ENCODE assay signal across 24 cellular contexts in genomic region chr3:125075738-125076137, GRCh38. TPM values are rescaled to one million over a fixed set of nuclear protein-coding genes. Genes with fewer than 3 reads are reported as not detected.
DNase-seq lines count a peak whose midpoint lies in the region; ATAC-seq, FAIRE-seq and TF ChIP-seq lines count a peak whose summit lies in the region.
"Had no signal": no experiment of that assay in that cellular context is flagged by ENCODE, and none has a peak within 500 bp of the region (broad histone marks: within the 10 kb centered on the region; RNA-seq: fewer than 3 reads in every experiment).

No MANE protein-coding gene starts in this region.

- 0 out of 2 replicates have a peak, but pooled peaks cover 2% of the 10 kb centered on the region for H3K36me3 ChIP-seq in WERI-Rb-1

- no peak overlapping the region for H3K4me3 Mint-ChIP-seq in activated CD4-positive, alpha-beta T cell treated with anti-CD3 and anti-CD28 coated beads, Interleukin-2, amount 10 ng/mL, durations not matched to agents 24 days and 14 days
- H3K4me3 Mint-ChIP-seq: activated B cell treated with CpG ODN at 0.5 μM for 24 hours; activated CD8-positive, alpha-beta memory T cell treated with anti-CD3 and anti-CD28 coated beads, Interleukin-2, amount 10 ng/mL, durations not matched to agents 7 days and 5 days; stimulated activated naive CD8-positive, alpha-beta T cell treated with anti-CD3 and anti-CD28 coated beads, Interleukin-15, amount 100 ng/mL, for 72 hours; T-helper 1 cell treated with Interleukin-12 subunit alpha and Interleukin-12 subunit beta and Interleukin-4 antibody, amounts not matched to agents 30 μg/mL and 1 μg/mL, for 36 hours had no signal

- H3K27ac Mint-ChIP-seq in activated CD4-positive, alpha-beta T cell treated with anti-CD3 and anti-CD28 coated beads, Interleukin-2, amount 10 ng/mL, durations not matched to agents 24 days and 14 days: no peak overlapping the region
- H3K27ac Mint-ChIP-seq: activated B cell treated with CpG ODN at 0.5 μM for 24 hours; activated CD8-positive, alpha-beta memory T cell treated with anti-CD3 and anti-CD28 coated beads, Interleukin-2, amount 10 ng/mL, durations not matched to agents 7 days and 5 days; stimulated activated naive CD8-positive, alpha-beta T cell treated with anti-CD3 and anti-CD28 coated beads, Interleukin-15, amount 100 ng/mL, for 72 hours; T-helper 1 cell treated with Interleukin-12 subunit alpha and Interleukin-12 subunit beta and Interleukin-4 antibody, amounts not matched to agents 30 μg/mL and 1 μg/mL, for 36 hours had no signal

- no peak for TF ChIP-seq POLR2A in A549 (IDR thresholded peaks at IDR 0.05; ENCODE audit: low read length)

- no peaks in the 10 kb centered on the region for H3K9me3 Mint-ChIP-seq in activated CD4-positive, alpha-beta T cell treated with anti-CD3 and anti-CD28 coated beads, Interleukin-2, amount 10 ng/mL, durations not matched to agents 24 days and 14 days
- H3K9me3 Mint-ChIP-seq: activated B cell treated with CpG ODN at 0.5 μM for 24 hours; stimulated activated naive CD8-positive, alpha-beta T cell treated with anti-CD3 and anti-CD28 coated beads, Interleukin-15, amount 100 ng/mL, for 72 hours; T-helper 1 cell treated with Interleukin-12 subunit alpha and Interleukin-12 subunit beta and Interleukin-4 antibody, amounts not matched to agents 30 μg/mL and 1 μg/mL, for 36 hours had no signal

- CTCF ChIA-PET in A549 (lab: Yijun Ruan, JAX): interaction anchor here (1.1 kb wide), 1 partner anchor 10 kb away, joined by 6 read pairs; no protein-coding TSS in a partner anchor

- DNase-seq in A549 (ENCODE audit: low read depth in 1 of 2, low spot score in 1 of 2) (no peak), WERI-Rb-1 (peak; percentile 45), islet precursor cell (peak; percentile 77), hippocampal formation (lab: John Stamatoyannopoulos, UW) (no peak)
- no peak for DNase-seq in activated CD4-positive, alpha-beta T cell treated with anti-CD3 and anti-CD28 coated beads for 1 hour
- no peak for DNase-seq in stimulated activated naive CD8-positive, alpha-beta T cell treated with anti-CD3 and anti-CD28 coated beads, Interleukin-15, Interleukin-2, amounts not matched to agents 100 U/mL and 50 U/mL, for 24 hours
- DNase-seq in activated CD4-positive, alpha-beta T cell treated with anti-CD3 and anti-CD28 coated beads, Interleukin-2, amount 10 ng/mL, durations not matched to agents 24 days and 14 days: no peak
- DNase-seq: activated B cell treated with CpG ODN at 0.5 μM for 24 hours; activated CD8-positive, alpha-beta memory T cell treated with anti-CD3 and anti-CD28 coated beads, Interleukin-2, amount 10 ng/mL, durations not matched to agents 7 days and 5 days; amniotic stem cell; cerebellar nuclear complex; COR-L47; Kasumi-1; left cardiac atrium; NCI-H1436; NCI-H226; right cardiac atrium; stimulated activated naive CD8-positive, alpha-beta T cell treated with anti-CD3 and anti-CD28 coated beads, Interleukin-15, amount 100 ng/mL, for 72 hours had no signal

- no peak overlapping the region for H3K4me3 ChIP-seq in A549
- no peak overlapping the region for H3K4me3 ChIP-seq in GM12875 (ENCODE audit: low read depth, low read length)
- H3K4me3 ChIP-seq in WERI-Rb-1 (ENCODE audit: low read depth, low read length): no peak overlapping the region
- H3K4me3 ChIP-seq: hepatocyte had no signal

- H3K4me2 ChIP-seq in A549: no peak overlapping the region
- H3K4me2 ChIP-seq: hepatocyte had no signal

- H3K4me1 Mint-ChIP-seq in activated CD4-positive, alpha-beta T cell treated with anti-CD3 and anti-CD28 coated beads, Interleukin-2, amount 10 ng/mL, durations not matched to agents 24 days and 14 days: peaks cover 12% of the 10 kb centered on the region

- H3K27ac ChIP-seq in A549 (no peak overlapping the region; a peak in 1 of 6 replicates), WERI-Rb-1 (peak overlapping the region; percentile 49)
- H3K27ac ChIP-seq: hepatocyte had no signal

- 65% methylated on average over 3 of the region's 3 CpGs for WGBS in A549 (ENCODE audit: missing lambda C conversion rate)

- POLR2A ChIA-PET in A549 (lab: Yijun Ruan, JAX): no interaction called here

- TF ChIP-seq EP300 in A549 (IDR thresholded peaks at IDR 0.05): no peak

- peaks cover 22% of the 10 kb centered on the region for H3K27me3 Mint-ChIP-seq in activated CD4-positive, alpha-beta T cell treated with anti-CD3 and anti-CD28 coated beads, Interleukin-2, amount 10 ng/mL, durations not matched to agents 24 days and 14 days
- H3K27me3 Mint-ChIP-seq: activated B cell treated with CpG ODN at 0.5 μM for 24 hours; activated CD8-positive, alpha-beta memory T cell treated with anti-CD3 and anti-CD28 coated beads, Interleukin-2, amount 10 ng/mL, durations not matched to agents 7 days and 5 days had no signal

- no peak for FAIRE-seq in A549 (lab: Jason Lieb, UNC)
- FAIRE-seq: G401.6, urothelium cell line had no signal

- peak; percentile 70 to 89; a peak in 3 of 6 replicates for ATAC-seq in A549
- no peak for ATAC-seq in stimulated activated naive CD8-positive, alpha-beta T cell treated with anti-CD3 and anti-CD28 coated beads, Interleukin-15, Interleukin-2, amounts not matched to agents 100 U/mL and 50 U/mL, for 24 hours
- ATAC-seq: activated CD8-positive, alpha-beta memory T cell treated with anti-CD3 and anti-CD28 coated beads, Interleukin-2, amount 10 ng/mL, durations not matched to agents 7 days and 5 days; HCT116; left cardiac atrium; right cardiac atrium; stimulated activated naive CD8-positive, alpha-beta T cell treated with anti-CD3 and anti-CD28 coated beads, Interleukin-15, amount 100 ng/mL, for 72 hours had no signal

- H3K9me3 ChIP-seq in A549 (no peaks in the 10 kb centered on the region), WERI-Rb-1 (ENCODE audit: severe bottlenecking) (peaks cover 4% of the 10 kb centered on the region)

- intact Hi-C loops in activated CD4-positive, alpha-beta T cell treated with anti-CD3 and anti-CD28 coated beads, Interleukin-2, amount 10 ng/mL, durations not matched to agents 24 days and 14 days (cut with micrococcal nuclease): no loop called here

- H3K27me3 ChIP-seq in WERI-Rb-1 (ENCODE audit: insufficient read depth, low read depth, severe bottlenecking): no peaks in the 10 kb centered on the region
- H3K27me3 ChIP-seq: hepatocyte had no signal

- TF ChIP-seq CTCF in A549 (IDR thresholded peaks at IDR 0.05): no peak
- peak; percentile 25; the same call in 1 of the 2 replicates for TF ChIP-seq CTCF in GM12875 (IDR thresholded peaks at IDR 0.05; ENCODE audit: borderline replicate concordance, insufficient read depth, low read depth, low read length)
- peak; percentile 46 for TF ChIP-seq CTCF in WERI-Rb-1 (IDR thresholded peaks at IDR 0.05; ENCODE audit: low read depth, low read length)

- TF ChIP-seq RAD21 in A549 (conservative IDR thresholded peaks at IDR 0.05 in 1 of 2, IDR thresholded peaks at IDR 0.05 in 1 of 2): no peak

- no peaks in the 10 kb centered on the region for H3K36me3 Mint-ChIP-seq in activated CD4-positive, alpha-beta T cell treated with anti-CD3 and anti-CD28 coated beads, Interleukin-2, amount 10 ng/mL, durations not matched to agents 24 days and 14 days (ENCODE audit: low read depth)
- H3K36me3 Mint-ChIP-seq: activated CD8-positive, alpha-beta memory T cell treated with anti-CD3 and anti-CD28 coated beads, Interleukin-2, amount 10 ng/mL, durations not matched to agents 7 days and 5 days had no signal

- peaks cover 12% of the 10 kb centered on the region for H3K4me1 ChIP-seq in A549

TF ChIP-seq in A549, 52 proteins besides CTCF, POLR2A, EP300 and RAD21 (continues in another document):
- TF ChIP-seq POLR2AphosphoS2 (conservative IDR thresholded peaks at IDR 0.05; ENCODE audit: low read length) (no peak), HOXA7 (CRISPR knock-in tag; IDR thresholded peaks at IDR 0.05) (no peak), ZNF302 (CRISPR knock-in tag; IDR thresholded peaks at IDR 0.05) (no peak), MAZ (IDR thresholded peaks at IDR 0.05; ENCODE audit: borderline replicate concordance, low read depth, low read length) (no peak), TFCP2L1 (CRISPR knock-in tag; IDR thresholded peaks at IDR 0.05) (no peak), NR3C1 (IDR thresholded peaks at IDR 0.05) (no peak), NFE2L2 (conservative IDR thresholded peaks at IDR 0.05; ENCODE audit: low read length) (no peak), ELK1 (IDR thresholded peaks at IDR 0.05; ENCODE audit: low read depth, low read length) (no peak), BCL3 (IDR thresholded peaks at IDR 0.05) (no peak), CBX8 (IDR thresholded peaks at IDR 0.05) (no peak)

RNA-seq across cellular contexts. Expression of gene HEG1, which starts 19.9 kb away (rescaled TPM):
- 5.4 and 7.9 TPM in 2 replicates for polyA plus RNA-seq in A549 (2011; rRNA removed)
- polyA plus RNA-seq in A549 (2012; cell fraction: cytosol; rRNA removed): 2.7 and 3.8 TPM in 2 replicates
- 4.4 and 5.4 TPM in 2 replicates for polyA plus RNA-seq in A549 (2012; cell fraction: nucleus; rRNA removed)
- 5.6 to 6.6 TPM (median 5.9 TPM) in 3 replicates for polyA plus RNA-seq in A549 (2017; fragmentation: RNase III; extraction: RNeasy Plus Mini Kit Qiagen cat#74134 plus additional on column Dnase treatment)
- polyA minus RNA-seq in A549 (2011; rRNA and poly(A)+ RNA removed): 8.3 and 13.1 TPM in 2 replicates
- total RNA-seq in activated CD4-positive, alpha-beta T cell treated with anti-CD3 and anti-CD28 coated beads, Interleukin-2, amount 10 ng/mL, durations not matched to agents 24 days and 14 days: 35.3 and 40.8 TPM in 2 replicates

Comparison
In these comparisons a context has a peak if more than half of its experiments do, and no peak if none do; other contexts are left out.
1. DNase-seq: peak in WERI-Rb-1 (single experiment) and islet precursor cell (single experiment); none in A549 (0 of 2), hippocampal formation (0 of 2), activated CD4-positive, alpha-beta T cell treated with anti-CD3 and anti-CD28 coated beads for 1 hour (single experiment), stimulated activated naive CD8-positive, alpha-beta T cell treated with anti-CD3 and anti-CD28 coated beads, Interleukin-15, Interleukin-2, amounts not matched to agents 100 U/mL and 50 U/mL, for 24 hours (single experiment) and activated CD4-positive, alpha-beta T cell treated with anti-CD3 and anti-CD28 coated beads, Interleukin-2, amount 10 ng/mL, durations not matched to agents 24 days and 14 days (single experiment).